In genomic region chr1:1115830-1116700, GRCh38 we compare ENCODE assay signal across 1 cellular context.
A peak's percentile ranks its signal among the peaks of the same experiment; 100 is the strongest.
TF ChIP-seq lines count a peak whose summit lies in the region.

C1orf159 (minus strand) TSS chr1:1116089; CDS start chr1:1091543, 24,546 bp downstream.

TF ChIP-seq in GM12878, 131 proteins besides CTCF, POLR2A, EP300 and RAD21 (continued from another document and continues in another):
- no peak for TF ChIP-seq IRF5 (IDR thresholded peaks at IDR 0.05; ENCODE audit: borderline replicate concordance)
- TF ChIP-seq, protein P1, sequence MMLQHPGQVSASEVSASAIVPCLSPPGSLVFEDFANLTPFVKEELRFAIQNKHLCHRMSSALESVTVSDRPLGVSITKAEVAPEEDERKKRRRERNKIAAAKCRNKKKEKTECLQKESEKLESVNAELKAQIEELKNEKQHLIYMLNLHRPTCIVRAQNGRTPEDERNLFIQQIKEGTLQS (IDR thresholded peaks at IDR 0.05; ENCODE audit: borderline replicate concordance, extremely low read depth, low read depth, low read length) = 0 out of 2 replicates have a peak, but pooled peaks have one; percentile 32
- TF ChIP-seq IKZF1 (conservative IDR thresholded peaks at IDR 0.05) = peak; percentile 100
- TF ChIP-seq, protein P2, sequence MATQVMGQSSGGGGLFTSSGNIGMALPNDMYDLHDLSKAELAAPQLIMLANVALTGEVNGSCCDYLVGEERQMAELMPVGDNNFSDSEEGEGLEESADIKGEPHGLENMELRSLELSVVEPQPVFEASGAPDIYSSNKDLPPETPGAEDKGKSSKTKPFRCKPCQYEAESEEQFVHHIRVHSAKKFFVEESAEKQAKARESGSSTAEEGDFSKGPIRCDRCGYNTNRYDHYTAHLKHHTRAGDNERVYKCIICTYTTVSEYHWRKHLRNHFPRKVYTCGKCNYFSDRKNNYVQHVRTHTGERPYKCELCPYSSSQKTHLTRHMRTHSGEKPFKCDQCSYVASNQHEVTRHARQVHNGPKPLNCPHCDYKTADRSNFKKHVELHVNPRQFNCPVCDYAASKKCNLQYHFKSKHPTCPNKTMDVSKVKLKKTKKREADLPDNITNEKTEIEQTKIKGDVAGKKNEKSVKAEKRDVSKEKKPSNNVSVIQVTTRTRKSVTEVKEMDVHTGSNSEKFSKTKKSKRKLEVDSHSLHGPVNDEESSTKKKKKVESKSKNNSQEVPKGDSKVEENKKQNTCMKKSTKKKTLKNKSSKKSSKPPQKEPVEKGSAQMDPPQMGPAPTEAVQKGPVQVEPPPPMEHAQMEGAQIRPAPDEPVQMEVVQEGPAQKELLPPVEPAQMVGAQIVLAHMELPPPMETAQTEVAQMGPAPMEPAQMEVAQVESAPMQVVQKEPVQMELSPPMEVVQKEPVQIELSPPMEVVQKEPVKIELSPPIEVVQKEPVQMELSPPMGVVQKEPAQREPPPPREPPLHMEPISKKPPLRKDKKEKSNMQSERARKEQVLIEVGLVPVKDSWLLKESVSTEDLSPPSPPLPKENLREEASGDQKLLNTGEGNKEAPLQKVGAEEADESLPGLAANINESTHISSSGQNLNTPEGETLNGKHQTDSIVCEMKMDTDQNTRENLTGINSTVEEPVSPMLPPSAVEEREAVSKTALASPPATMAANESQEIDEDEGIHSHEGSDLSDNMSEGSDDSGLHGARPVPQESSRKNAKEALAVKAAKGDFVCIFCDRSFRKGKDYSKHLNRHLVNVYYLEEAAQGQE (IDR thresholded peaks at IDR 0.05; ENCODE audit: low read depth, low read length) = no peak
- TF ChIP-seq, protein P3, sequence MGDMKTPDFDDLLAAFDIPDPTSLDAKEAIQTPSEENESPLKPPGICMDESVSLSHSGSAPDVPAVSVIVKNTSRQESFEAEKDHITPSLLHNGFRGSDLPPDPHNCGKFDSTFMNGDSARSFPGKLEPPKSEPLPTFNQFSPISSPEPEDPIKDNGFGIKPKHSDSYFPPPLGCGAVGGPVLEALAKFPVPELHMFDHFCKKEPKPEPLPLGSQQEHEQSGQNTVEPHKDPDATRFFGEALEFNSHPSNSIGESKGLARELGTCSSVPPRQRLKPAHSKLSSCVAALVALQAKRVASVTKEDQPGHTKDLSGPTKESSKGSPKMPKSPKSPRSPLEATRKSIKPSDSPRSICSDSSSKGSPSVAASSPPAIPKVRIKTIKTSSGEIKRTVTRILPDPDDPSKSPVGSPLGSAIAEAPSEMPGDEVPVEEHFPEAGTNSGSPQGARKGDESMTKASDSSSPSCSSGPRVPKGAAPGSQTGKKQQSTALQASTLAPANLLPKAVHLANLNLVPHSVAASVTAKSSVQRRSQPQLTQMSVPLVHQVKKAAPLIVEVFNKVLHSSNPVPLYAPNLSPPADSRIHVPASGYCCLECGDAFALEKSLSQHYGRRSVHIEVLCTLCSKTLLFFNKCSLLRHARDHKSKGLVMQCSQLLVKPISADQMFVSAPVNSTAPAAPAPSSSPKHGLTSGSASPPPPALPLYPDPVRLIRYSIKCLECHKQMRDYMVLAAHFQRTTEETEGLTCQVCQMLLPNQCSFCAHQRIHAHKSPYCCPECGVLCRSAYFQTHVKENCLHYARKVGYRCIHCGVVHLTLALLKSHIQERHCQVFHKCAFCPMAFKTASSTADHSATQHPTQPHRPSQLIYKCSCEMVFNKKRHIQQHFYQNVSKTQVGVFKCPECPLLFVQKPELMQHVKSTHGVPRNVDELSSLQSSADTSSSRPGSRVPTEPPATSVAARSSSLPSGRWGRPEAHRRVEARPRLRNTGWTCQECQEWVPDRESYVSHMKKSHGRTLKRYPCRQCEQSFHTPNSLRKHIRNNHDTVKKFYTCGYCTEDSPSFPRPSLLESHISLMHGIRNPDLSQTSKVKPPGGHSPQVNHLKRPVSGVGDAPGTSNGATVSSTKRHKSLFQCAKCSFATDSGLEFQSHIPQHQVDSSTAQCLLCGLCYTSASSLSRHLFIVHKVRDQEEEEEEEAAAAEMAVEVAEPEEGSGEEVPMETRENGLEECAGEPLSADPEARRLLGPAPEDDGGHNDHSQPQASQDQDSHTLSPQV (IDR thresholded peaks at IDR 0.05) = no peak
- TF ChIP-seq EGR1 (IDR thresholded peaks at IDR 0.05; ENCODE audit: borderline replicate concordance in 1 of 2, low read depth in 2 of 2, low read length in 2 of 2) = peak; percentile 19 to 81
- no peak for TF ChIP-seq BCL3 (IDR thresholded peaks at IDR 0.05; ENCODE audit: borderline replicate concordance, insufficient read depth, low read depth, low read length, poor library complexity, severe bottlenecking)
- peak; percentile 75 for TF ChIP-seq DPF2 (IDR thresholded peaks at IDR 0.05)
- TF ChIP-seq TCF3 (IDR thresholded peaks at IDR 0.05; ENCODE audit: borderline replicate concordance, insufficient read depth, low read depth, low read length) = no peak
- TF ChIP-seq NR2C2 (IDR thresholded peaks at IDR 0.05; ENCODE audit: borderline replicate concordance, control insufficient read depth, insufficient read length, low read depth) = no peak
- TF ChIP-seq HDGF (IDR thresholded peaks at IDR 0.05) = no peak
- TF ChIP-seq POLR2AphosphoS5 (IDR thresholded peaks at IDR 0.05; ENCODE audit: low read length) = no peak
- TF ChIP-seq FOS (IDR thresholded peaks at IDR 0.05; ENCODE audit: borderline replicate concordance, extremely low read depth, insufficient read length) = no peak
- TF ChIP-seq, protein P4, sequence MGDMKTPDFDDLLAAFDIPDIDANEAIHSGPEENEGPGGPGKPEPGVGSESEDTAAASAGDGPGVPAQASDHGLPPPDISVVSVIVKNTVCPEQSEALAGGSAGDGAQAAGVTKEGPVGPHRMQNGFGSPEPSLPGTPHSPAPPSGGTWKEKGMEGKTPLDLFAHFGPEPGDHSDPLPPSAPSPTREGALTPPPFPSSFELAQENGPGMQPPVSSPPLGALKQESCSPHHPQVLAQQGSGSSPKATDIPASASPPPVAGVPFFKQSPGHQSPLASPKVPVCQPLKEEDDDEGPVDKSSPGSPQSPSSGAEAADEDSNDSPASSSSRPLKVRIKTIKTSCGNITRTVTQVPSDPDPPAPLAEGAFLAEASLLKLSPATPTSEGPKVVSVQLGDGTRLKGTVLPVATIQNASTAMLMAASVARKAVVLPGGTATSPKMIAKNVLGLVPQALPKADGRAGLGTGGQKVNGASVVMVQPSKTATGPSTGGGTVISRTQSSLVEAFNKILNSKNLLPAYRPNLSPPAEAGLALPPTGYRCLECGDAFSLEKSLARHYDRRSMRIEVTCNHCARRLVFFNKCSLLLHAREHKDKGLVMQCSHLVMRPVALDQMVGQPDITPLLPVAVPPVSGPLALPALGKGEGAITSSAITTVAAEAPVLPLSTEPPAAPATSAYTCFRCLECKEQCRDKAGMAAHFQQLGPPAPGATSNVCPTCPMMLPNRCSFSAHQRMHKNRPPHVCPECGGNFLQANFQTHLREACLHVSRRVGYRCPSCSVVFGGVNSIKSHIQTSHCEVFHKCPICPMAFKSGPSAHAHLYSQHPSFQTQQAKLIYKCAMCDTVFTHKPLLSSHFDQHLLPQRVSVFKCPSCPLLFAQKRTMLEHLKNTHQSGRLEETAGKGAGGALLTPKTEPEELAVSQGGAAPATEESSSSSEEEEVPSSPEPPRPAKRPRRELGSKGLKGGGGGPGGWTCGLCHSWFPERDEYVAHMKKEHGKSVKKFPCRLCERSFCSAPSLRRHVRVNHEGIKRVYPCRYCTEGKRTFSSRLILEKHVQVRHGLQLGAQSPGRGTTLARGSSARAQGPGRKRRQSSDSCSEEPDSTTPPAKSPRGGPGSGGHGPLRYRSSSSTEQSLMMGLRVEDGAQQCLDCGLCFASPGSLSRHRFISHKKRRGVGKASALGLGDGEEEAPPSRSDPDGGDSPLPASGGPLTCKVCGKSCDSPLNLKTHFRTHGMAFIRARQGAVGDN (IDR thresholded peaks at IDR 0.05) = no peak
- TF ChIP-seq, protein P5, sequence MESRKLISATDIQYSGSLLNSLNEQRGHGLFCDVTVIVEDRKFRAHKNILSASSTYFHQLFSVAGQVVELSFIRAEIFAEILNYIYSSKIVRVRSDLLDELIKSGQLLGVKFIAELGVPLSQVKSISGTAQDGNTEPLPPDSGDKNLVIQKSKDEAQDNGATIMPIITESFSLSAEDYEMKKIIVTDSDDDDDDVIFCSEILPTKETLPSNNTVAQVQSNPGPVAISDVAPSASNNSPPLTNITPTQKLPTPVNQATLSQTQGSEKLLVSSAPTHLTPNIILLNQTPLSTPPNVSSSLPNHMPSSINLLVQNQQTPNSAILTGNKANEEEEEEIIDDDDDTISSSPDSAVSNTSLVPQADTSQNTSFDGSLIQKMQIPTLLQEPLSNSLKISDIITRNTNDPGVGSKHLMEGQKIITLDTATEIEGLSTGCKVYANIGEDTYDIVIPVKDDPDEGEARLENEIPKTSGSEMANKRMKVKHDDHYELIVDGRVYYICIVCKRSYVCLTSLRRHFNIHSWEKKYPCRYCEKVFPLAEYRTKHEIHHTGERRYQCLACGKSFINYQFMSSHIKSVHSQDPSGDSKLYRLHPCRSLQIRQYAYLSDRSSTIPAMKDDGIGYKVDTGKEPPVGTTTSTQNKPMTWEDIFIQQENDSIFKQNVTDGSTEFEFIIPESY (IDR thresholded peaks at IDR 0.05) = no peak
- peak; percentile 97 for TF ChIP-seq BMI1 (IDR thresholded peaks at IDR 0.05; ENCODE audit: borderline replicate concordance)
- TF ChIP-seq, protein P6, sequence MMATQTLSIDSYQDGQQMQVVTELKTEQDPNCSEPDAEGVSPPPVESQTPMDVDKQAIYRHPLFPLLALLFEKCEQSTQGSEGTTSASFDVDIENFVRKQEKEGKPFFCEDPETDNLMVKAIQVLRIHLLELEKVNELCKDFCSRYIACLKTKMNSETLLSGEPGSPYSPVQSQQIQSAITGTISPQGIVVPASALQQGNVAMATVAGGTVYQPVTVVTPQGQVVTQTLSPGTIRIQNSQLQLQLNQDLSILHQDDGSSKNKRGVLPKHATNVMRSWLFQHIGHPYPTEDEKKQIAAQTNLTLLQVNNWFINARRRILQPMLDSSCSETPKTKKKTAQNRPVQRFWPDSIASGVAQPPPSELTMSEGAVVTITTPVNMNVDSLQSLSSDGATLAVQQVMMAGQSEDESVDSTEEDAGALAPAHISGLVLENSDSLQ (IDR thresholded peaks at IDR 0.05) = peak; percentile 18; the same call in 1 of the 2 replicates
- peak; percentile 78 for TF ChIP-seq KLF5 (IDR thresholded peaks at IDR 0.05; ENCODE audit: partially characterized antibody)
- TF ChIP-seq, protein P7, sequence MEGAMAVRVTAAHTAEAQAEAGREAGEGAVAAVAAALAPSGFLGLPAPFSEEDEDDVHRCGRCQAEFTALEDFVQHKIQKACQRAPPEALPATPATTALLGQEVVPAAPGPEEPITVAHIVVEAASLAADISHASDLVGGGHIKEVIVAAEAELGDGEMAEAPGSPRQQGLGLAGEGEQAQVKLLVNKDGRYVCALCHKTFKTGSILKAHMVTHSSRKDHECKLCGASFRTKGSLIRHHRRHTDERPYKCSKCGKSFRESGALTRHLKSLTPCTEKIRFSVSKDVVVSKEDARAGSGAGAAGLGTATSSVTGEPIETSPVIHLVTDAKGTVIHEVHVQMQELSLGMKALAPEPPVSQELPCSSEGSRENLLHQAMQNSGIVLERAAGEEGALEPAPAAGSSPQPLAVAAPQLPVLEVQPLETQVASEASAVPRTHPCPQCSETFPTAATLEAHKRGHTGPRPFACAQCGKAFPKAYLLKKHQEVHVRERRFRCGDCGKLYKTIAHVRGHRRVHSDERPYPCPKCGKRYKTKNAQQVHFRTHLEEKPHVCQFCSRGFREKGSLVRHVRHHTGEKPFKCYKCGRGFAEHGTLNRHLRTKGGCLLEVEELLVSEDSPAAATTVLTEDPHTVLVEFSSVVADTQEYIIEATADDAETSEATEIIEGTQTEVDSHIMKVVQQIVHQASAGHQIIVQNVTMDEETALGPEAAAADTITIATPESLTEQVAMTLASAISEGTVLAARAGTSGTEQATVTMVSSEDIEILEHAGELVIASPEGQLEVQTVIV (IDR thresholded peaks at IDR 0.05; ENCODE audit: borderline replicate concordance, partially characterized antibody) = peak; percentile 79
- no peak for TF ChIP-seq PAX8 (IDR thresholded peaks at IDR 0.05)
- TF ChIP-seq, protein P8, sequence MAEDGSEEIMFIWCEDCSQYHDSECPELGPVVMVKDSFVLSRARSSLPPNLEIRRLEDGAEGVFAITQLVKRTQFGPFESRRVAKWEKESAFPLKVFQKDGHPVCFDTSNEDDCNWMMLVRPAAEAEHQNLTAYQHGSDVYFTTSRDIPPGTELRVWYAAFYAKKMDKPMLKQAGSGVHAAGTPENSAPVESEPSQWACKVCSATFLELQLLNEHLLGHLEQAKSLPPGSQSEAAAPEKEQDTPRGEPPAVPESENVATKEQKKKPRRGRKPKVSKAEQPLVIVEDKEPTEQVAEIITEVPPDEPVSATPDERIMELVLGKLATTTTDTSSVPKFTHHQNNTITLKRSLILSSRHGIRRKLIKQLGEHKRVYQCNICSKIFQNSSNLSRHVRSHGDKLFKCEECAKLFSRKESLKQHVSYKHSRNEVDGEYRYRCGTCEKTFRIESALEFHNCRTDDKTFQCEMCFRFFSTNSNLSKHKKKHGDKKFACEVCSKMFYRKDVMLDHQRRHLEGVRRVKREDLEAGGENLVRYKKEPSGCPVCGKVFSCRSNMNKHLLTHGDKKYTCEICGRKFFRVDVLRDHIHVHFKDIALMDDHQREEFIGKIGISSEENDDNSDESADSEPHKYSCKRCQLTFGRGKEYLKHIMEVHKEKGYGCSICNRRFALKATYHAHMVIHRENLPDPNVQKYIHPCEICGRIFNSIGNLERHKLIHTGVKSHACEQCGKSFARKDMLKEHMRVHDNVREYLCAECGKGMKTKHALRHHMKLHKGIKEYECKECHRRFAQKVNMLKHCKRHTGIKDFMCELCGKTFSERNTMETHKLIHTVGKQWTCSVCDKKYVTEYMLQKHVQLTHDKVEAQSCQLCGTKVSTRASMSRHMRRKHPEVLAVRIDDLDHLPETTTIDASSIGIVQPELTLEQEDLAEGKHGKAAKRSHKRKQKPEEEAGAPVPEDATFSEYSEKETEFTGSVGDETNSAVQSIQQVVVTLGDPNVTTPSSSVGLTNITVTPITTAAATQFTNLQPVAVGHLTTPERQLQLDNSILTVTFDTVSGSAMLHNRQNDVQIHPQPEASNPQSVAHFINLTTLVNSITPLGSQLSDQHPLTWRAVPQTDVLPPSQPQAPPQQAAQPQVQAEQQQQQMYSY (CRISPR knock-in tag; IDR thresholded peaks at IDR 0.05) = no peak
- TF ChIP-seq, protein P9, sequence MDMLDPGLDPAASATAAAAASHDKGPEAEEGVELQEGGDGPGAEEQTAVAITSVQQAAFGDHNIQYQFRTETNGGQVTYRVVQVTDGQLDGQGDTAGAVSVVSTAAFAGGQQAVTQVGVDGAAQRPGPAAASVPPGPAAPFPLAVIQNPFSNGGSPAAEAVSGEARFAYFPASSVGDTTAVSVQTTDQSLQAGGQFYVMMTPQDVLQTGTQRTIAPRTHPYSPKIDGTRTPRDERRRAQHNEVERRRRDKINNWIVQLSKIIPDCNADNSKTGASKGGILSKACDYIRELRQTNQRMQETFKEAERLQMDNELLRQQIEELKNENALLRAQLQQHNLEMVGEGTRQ (IDR thresholded peaks at IDR 0.05; ENCODE audit: borderline replicate concordance, low read depth, low read length) = no peak
